ENCODE assay signal across 23 cellular contexts in the genomic region with DNA sequence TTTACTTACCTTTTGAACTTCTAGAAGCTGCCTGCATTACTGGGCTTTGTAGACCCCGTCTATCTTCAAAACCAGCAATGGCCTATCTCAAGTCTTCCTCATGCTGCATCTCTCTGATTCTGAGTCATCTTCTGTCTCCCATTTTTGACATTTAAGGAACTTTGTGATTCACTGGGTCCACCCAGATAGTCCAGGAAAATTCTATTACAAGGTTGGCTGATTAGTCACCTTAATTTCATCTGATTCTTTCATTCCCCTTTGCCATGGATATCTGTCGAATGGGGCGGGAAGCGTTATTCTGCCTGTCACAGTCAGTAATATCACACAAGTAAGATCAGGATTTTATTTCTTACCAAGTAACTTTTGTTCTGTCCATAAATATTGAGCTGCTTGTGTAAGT.
DNase-seq lines count a peak whose midpoint lies in the region; ATAC-seq and TF ChIP-seq lines count a peak whose summit lies in the region.
"Had no signal": no experiment of that assay in that cellular context is flagged by ENCODE, and none has a peak within 500 bp of the region (broad histone marks: within the 10 kb centered on the region; RNA-seq: fewer than 3 reads in every experiment).

No MANE protein-coding gene starts in this region.

- TF ChIP-seq CTCF in WTC11 (IDR thresholded peaks at IDR 0.05) = no peak

- H3K4me1 Mint-ChIP-seq in WTC11 = no peaks in the 10 kb centered on the region
- H3K4me1 Mint-ChIP-seq: brain, naive B cell had no signal

- POLR2A ChIA-PET in WTC11 (lab: Charles Lee) = interaction anchor here (0.6 kb wide), 1 partner anchor 12 kb away, joined by 3 read pairs; no protein-coding TSS in a partner anchor

- CTCF ChIA-PET in WTC11 (lab: Charles Lee) = no interaction called here

- no peak for ATAC-seq in WTC11
- ATAC-seq: activated T-cell treated with anti-CD3 and anti-CD28 coated beads, Interleukin-2, amount 50 U/mL, for 4 hours; K562; SK-N-SH treated with all-trans-retinoic acid at 6 μM for 48 hours; stimulated activated naive CD8-positive, alpha-beta T cell treated with anti-CD3 and anti-CD28 coated beads, Interleukin-15, Interleukin-2, amounts not matched to agents 100 U/mL and 50 U/mL, for 24 hours had no signal

- H3K9me3 Mint-ChIP-seq in WTC11 = peaks cover 13% of the 10 kb centered on the region

- peaks cover 8% of the 10 kb centered on the region for H3K36me3 Mint-ChIP-seq in WTC11
- H3K36me3 Mint-ChIP-seq: brain had no signal

- H3K27me3 Mint-ChIP-seq in WTC11 (ENCODE audit: low read depth) = no peaks in the 10 kb centered on the region
- H3K27me3 Mint-ChIP-seq: brain, naive B cell had no signal

- no peak for TF ChIP-seq POLR2A in erythroblast (IDR thresholded peaks at IDR 0.05; ENCODE audit: low read length)

- no peak overlapping the region for H3K4me3 Mint-ChIP-seq in WTC11
- H3K4me3 Mint-ChIP-seq: activated T-cell treated with anti-CD3 and anti-CD28 coated beads, Interleukin-2, amount 50 U/mL, for 4 hours; brain; naive B cell had no signal

- peak overlapping the region; percentile 47; the same call in 1 of the 2 replicates for H3K27ac Mint-ChIP-seq in WTC11
- H3K27ac Mint-ChIP-seq: brain, naive B cell had no signal

- peak; percentile 2 for DNase-seq in Daoy (ENCODE audit: low read depth)
- peak; percentile 50 for DNase-seq in M059J (ENCODE audit: low read depth)
- DNase-seq in WTC11 (ENCODE audit: low spot score) = no peak
- peak; percentile 72 for DNase-seq in kidney tubule cell (ENCODE audit: low spot score)
- no peak for DNase-seq in erythroblast (lab: John Stamatoyannopoulos, UW)
- no peak for DNase-seq in NCI-H2107 (lab: John Stamatoyannopoulos, UW)
- no peak for DNase-seq in activated CD4-positive, alpha-beta T cell treated with anti-CD3 and anti-CD28 coated beads for 48 hours
- no peak for DNase-seq in T-helper 9 cell
- DNase-seq: activated CD4-positive, alpha-beta T cell treated with anti-CD3 and anti-CD28 coated beads, Interleukin-2, amount 50 U/mL, for 1 hour; activated T-cell treated with anti-CD3 and anti-CD28 coated beads, Interleukin-2, amount 50 U/mL, for 4 hours; GF-D8; MM.1S; naive B cell; NCI-H2029; NCI-H2227 treated with DMSO at 0.1 percent for 48 hours; NCI-H69; RPMI8226; sigmoid colon; stimulated activated naive CD8-positive, alpha-beta T cell treated with anti-CD3 and anti-CD28 coated beads, Interleukin-15, Interleukin-2, amounts not matched to agents 100 U/mL and 50 U/mL, for 24 hours; WERI-Rb-1 had no signal

TF ChIP-seq in WTC11, 78 proteins besides CTCF, POLR2A, EP300 and RAD21:
- TF ChIP-seq SMAD4 (CRISPR knock-in tag; IDR thresholded peaks at IDR 0.05) (no peak), ZNF121 (CRISPR knock-in tag; IDR thresholded peaks at IDR 0.05) (no peak), ETV6 (CRISPR knock-in tag; IDR thresholded peaks at IDR 0.05) (no peak), NFYB (CRISPR knock-in tag; conservative IDR thresholded peaks at IDR 0.05; ENCODE audit: low read depth) (no peak)
- TF ChIP-seq, protein P1, sequence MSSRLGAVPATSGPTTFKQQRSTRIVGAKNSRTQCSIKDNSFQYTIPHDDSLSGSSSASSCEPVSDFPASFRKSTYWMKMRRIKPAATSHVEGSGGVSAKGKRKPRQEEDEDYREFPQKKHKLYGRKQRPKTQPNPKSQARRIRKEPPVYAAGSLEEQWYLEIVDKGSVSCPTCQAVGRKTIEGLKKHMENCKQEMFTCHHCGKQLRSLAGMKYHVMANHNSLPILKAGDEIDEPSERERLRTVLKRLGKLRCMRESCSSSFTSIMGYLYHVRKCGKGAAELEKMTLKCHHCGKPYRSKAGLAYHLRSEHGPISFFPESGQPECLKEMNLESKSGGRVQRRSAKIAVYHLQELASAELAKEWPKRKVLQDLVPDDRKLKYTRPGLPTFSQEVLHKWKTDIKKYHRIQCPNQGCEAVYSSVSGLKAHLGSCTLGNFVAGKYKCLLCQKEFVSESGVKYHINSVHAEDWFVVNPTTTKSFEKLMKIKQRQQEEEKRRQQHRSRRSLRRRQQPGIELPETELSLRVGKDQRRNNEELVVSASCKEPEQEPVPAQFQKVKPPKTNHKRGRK (CRISPR knock-in tag; IDR thresholded peaks at IDR 0.05; ENCODE audit: borderline replicate concordance) = no peak

Comparison
In these comparisons a context has a peak if more than half of its experiments do, and no peak if none do; other contexts are left out.
1. DNase-seq: peak in Daoy (single experiment), M059J (single experiment) and kidney tubule cell (single experiment); none in WTC11 (single experiment), erythroblast (0 of 2), NCI-H2107 (single experiment), activated CD4-positive, alpha-beta T cell treated with anti-CD3 and anti-CD28 coated beads for 48 hours (single experiment) and T-helper 9 cell (single experiment).